Comparison of ENCODE assay signal across 19 cellular contexts in the genomic region with DNA sequence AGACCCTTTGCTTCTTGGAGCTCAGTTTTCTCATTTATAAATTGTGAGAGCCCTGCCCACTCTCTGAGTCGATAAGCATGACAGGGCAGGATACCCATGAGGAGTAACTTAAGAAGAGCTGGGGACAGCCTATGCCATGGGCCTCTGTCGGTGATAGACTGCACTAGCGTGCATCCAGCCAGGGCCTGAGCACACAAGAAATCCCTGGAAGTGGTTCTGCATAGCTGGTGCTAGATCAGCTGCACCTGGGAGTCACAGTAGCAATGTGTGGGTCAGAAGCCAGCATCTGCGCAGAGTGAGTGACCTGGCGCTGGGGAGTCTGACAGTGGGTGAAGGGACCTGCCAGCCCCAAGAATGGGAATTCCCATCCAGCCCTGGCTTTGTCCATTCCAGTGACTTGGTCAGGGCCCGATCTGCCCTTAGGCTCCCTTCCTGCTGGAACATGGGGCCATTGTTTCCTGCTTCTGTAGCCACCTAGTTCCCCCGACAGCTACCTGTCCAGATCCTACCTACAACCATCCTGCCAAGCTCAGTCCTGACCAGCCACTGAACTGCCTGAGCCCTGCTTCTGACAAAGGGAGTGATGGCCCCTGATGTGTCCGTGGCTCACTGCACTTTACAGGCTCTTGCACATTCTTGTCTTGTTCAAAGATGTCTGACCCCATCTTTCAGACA. TPM values are rescaled to one million over a fixed set of nuclear protein-coding genes. Genes with fewer than 3 reads are reported as not detected.
DNase-seq lines count a peak whose midpoint lies in the region; ATAC-seq and TF ChIP-seq lines count a peak whose summit lies in the region.
"Had no signal": no experiment of that assay in that cellular context is flagged by ENCODE, and none has a peak within 500 bp of the region (broad histone marks: within the 10 kb centered on the region; RNA-seq: fewer than 3 reads in every experiment).

No MANE protein-coding gene starts in this region.

- TF ChIP-seq EP300 in tibial nerve (IDR thresholded peaks at IDR 0.05) = no peak

- H3K36me3 Mint-ChIP-seq in activated CD8-positive, alpha-beta T cell treated with anti-CD3 and anti-CD28 coated beads, Interleukin-2, amount 10 ng/mL, durations not matched to agents 7 days and 5 days (ENCODE audit: low read depth) = peaks cover 45% of the 10 kb centered on the region
- H3K36me3 Mint-ChIP-seq in activated CD8-positive, alpha-beta T cell treated with anti-CD3 and anti-CD28 coated beads for 36 hours (ENCODE audit: low read depth) = peaks cover 30% of the 10 kb centered on the region
- H3K36me3 Mint-ChIP-seq in CD8-positive, alpha-beta T cell = peaks cover 49% of the 10 kb centered on the region
- peaks cover 55% of the 10 kb centered on the region for H3K36me3 Mint-ChIP-seq in activated T-helper 17 cell treated with anti-CD3 and anti-CD28 coated beads, Interleukin-2, amount 50 U/mL, for 72 hours (ENCODE audit: low read depth)

- no peak for TF ChIP-seq CTCF in activated CD8-positive, alpha-beta T cell treated with anti-CD3 and anti-CD28 coated beads for 36 hours (IDR thresholded peaks at IDR 0.05)
- TF ChIP-seq CTCF in CD8-positive, alpha-beta T cell (IDR thresholded peaks at IDR 0.05) = no peak
- TF ChIP-seq CTCF in gastrocnemius medialis (IDR thresholded peaks at IDR 0.05 in 4 of 5, conservative IDR thresholded peaks at IDR 0.05 in 1 of 5) (no peak), tibial nerve (IDR thresholded peaks at IDR 0.05) (no peak)

- 90% methylated on average over 8 of the region's 8 CpGs for WGBS in tibial nerve, 2 donors

- H3K4me3 Mint-ChIP-seq in activated CD8-positive, alpha-beta T cell treated with anti-CD3 and anti-CD28 coated beads, Interleukin-2, amount 10 ng/mL, durations not matched to agents 7 days and 5 days = no peak overlapping the region
- no peak overlapping the region for H3K4me3 Mint-ChIP-seq in activated CD8-positive, alpha-beta T cell treated with anti-CD3 and anti-CD28 coated beads for 36 hours
- no peak overlapping the region for H3K4me3 Mint-ChIP-seq in CD8-positive, alpha-beta T cell
- no peak overlapping the region for H3K4me3 Mint-ChIP-seq in activated T-helper 17 cell treated with anti-CD3 and anti-CD28 coated beads, Interleukin-2, amount 50 U/mL, for 72 hours
- H3K4me3 Mint-ChIP-seq: B cell had no signal

- H3K27me3 Mint-ChIP-seq in activated CD8-positive, alpha-beta T cell treated with anti-CD3 and anti-CD28 coated beads, Interleukin-2, amount 10 ng/mL, durations not matched to agents 7 days and 5 days (ENCODE audit: low read depth) = no peaks in the 10 kb centered on the region
- no peaks in the 10 kb centered on the region for H3K27me3 Mint-ChIP-seq in activated CD8-positive, alpha-beta T cell treated with anti-CD3 and anti-CD28 coated beads for 36 hours
- no peaks in the 10 kb centered on the region for H3K27me3 Mint-ChIP-seq in CD8-positive, alpha-beta T cell (ENCODE audit: low read depth)
- no peaks in the 10 kb centered on the region for H3K27me3 Mint-ChIP-seq in activated T-helper 17 cell treated with anti-CD3 and anti-CD28 coated beads, Interleukin-2, amount 50 U/mL, for 72 hours
- H3K27me3 Mint-ChIP-seq: B cell had no signal

- ATAC-seq in activated CD8-positive, alpha-beta T cell treated with anti-CD3 and anti-CD28 coated beads, Interleukin-2, amount 10 ng/mL, durations not matched to agents 7 days and 5 days = no peak
- no peak for ATAC-seq in activated CD8-positive, alpha-beta T cell treated with anti-CD3 and anti-CD28 coated beads for 36 hours
- ATAC-seq in CD8-positive, alpha-beta T cell = no peak
- ATAC-seq in activated T-helper 17 cell treated with anti-CD3 and anti-CD28 coated beads, Interleukin-2, amount 50 U/mL, for 72 hours (replicated peaks) = no peak
- ATAC-seq in gastrocnemius medialis = peak; percentile 6 to 12

- CTCF ChIA-PET in activated CD8-positive, alpha-beta T cell treated with anti-CD3 and anti-CD28 coated beads, Interleukin-2, amount 10 ng/mL, durations not matched to agents 7 days and 5 days (lab: Charles Lee) = interaction anchor here (1.2 to 2.4 kb wide), 2 partner anchors 13 to 14 kb away, joined by 5 to 12 read pairs; no protein-coding TSS in a partner anchor
- CTCF ChIA-PET in activated CD8-positive, alpha-beta T cell treated with anti-CD3 and anti-CD28 coated beads for 36 hours (lab: Charles Lee) = interaction anchor here (0.9 to 4.7 kb wide), 6 partner anchors 12 to 98 kb away, joined by 3 to 21 read pairs (median 4); partner anchors contain the start of gene TRMO
- CTCF ChIA-PET in CD8-positive, alpha-beta T cell (lab: Charles Lee) = interaction anchor here (0.8 to 4.4 kb wide), 3 partner anchors 14 to 98 kb away, joined by 3 to 21 read pairs (median 9); partner anchors contain the start of gene TRMO

- in situ Hi-C loops in gastrocnemius medialis (cut with MboI; ENCODE audit: low sequenced_read_pairs in 4 of 4) = loop anchor here in 1 of 4 donors (25.0 kb wide), 1 partner anchor 333 kb away; the partner anchor contains the start of gene XPA

- peak overlapping the region; percentile 41 for H3K27ac Mint-ChIP-seq in activated CD8-positive, alpha-beta T cell treated with anti-CD3 and anti-CD28 coated beads, Interleukin-2, amount 10 ng/mL, durations not matched to agents 7 days and 5 days
- no peak overlapping the region for H3K27ac Mint-ChIP-seq in activated CD8-positive, alpha-beta T cell treated with anti-CD3 and anti-CD28 coated beads for 36 hours
- peak overlapping the region; percentile 67 for H3K27ac Mint-ChIP-seq in CD8-positive, alpha-beta T cell
- H3K27ac Mint-ChIP-seq in activated T-helper 17 cell treated with anti-CD3 and anti-CD28 coated beads, Interleukin-2, amount 50 U/mL, for 72 hours = peak overlapping the region; percentile 53
- H3K27ac Mint-ChIP-seq: B cell had no signal

- H3K27me3 ChIP-seq in CD8-positive, alpha-beta T cell (ENCODE audit: insufficient read depth, low read length) = no peaks in the 10 kb centered on the region
- H3K27me3 ChIP-seq in gastrocnemius medialis (no peaks in the 10 kb centered on the region), tibial nerve (no peaks in the 10 kb centered on the region)
- H3K27me3 ChIP-seq: vagina had no signal

- H3K36me3 ChIP-seq in CD8-positive, alpha-beta T cell (ENCODE audit: insufficient read depth, low read length) = peaks cover 20% of the 10 kb centered on the region
- H3K36me3 ChIP-seq in gastrocnemius medialis (peaks cover 0 to 11% of the 10 kb centered on the region in 2 donors), tibial nerve (peaks cover 3 to 65% (median 11%) of the 10 kb centered on the region in 3 donors)

- no peaks in the 10 kb centered on the region for H3K9me3 ChIP-seq in CD8-positive, alpha-beta T cell (ENCODE audit: low read length)
- H3K9me3 ChIP-seq in gastrocnemius medialis (no peaks in the 10 kb centered on the region), tibial nerve (no peaks in the 10 kb centered on the region)
- H3K9me3 ChIP-seq: vagina had no signal

- no peaks in the 10 kb centered on the region for H3K4me1 ChIP-seq in CD8-positive, alpha-beta T cell (ENCODE audit: insufficient read depth, low read length)
- H3K4me1 ChIP-seq in gastrocnemius medialis (peaks cover 40 to 41% of the 10 kb centered on the region in 2 donors), tibial nerve (no peaks in the 10 kb centered on the region)
- H3K4me1 ChIP-seq: vagina had no signal

- POLR2A ChIA-PET in activated CD8-positive, alpha-beta T cell treated with anti-CD3 and anti-CD28 coated beads, Interleukin-2, amount 10 ng/mL, durations not matched to agents 7 days and 5 days (lab: Charles Lee) = interaction anchor here (1.1 kb wide), 1 partner anchor 23 kb away, joined by 4 read pairs; no protein-coding TSS in a partner anchor
- POLR2A ChIA-PET in activated CD8-positive, alpha-beta T cell treated with anti-CD3 and anti-CD28 coated beads for 36 hours (lab: Charles Lee) = interaction anchor here (0.6 to 1.8 kb wide), 5 partner anchors 9 to 293 kb away, joined by 3 to 5 read pairs (median 3); no protein-coding TSS in a partner anchor
- POLR2A ChIA-PET in CD8-positive, alpha-beta T cell (lab: Charles Lee) = interaction anchor here (0.9 kb wide), 1 partner anchor 38 kb away, joined by 3 read pairs; the partner anchor contains the start of gene ANP32B

- H3K4me1 Mint-ChIP-seq in activated CD8-positive, alpha-beta T cell treated with anti-CD3 and anti-CD28 coated beads, Interleukin-2, amount 10 ng/mL, durations not matched to agents 7 days and 5 days (ENCODE audit: low read depth) = no peaks in the 10 kb centered on the region
- H3K4me1 Mint-ChIP-seq in activated CD8-positive, alpha-beta T cell treated with anti-CD3 and anti-CD28 coated beads for 36 hours (ENCODE audit: low read depth) = peaks cover 2% of the 10 kb centered on the region
- no peaks in the 10 kb centered on the region for H3K4me1 Mint-ChIP-seq in CD8-positive, alpha-beta T cell (ENCODE audit: low read depth)
- H3K4me1 Mint-ChIP-seq in activated T-helper 17 cell treated with anti-CD3 and anti-CD28 coated beads, Interleukin-2, amount 50 U/mL, for 72 hours = peaks cover 4% of the 10 kb centered on the region
- H3K4me1 Mint-ChIP-seq: B cell had no signal

- DNase-seq in activated CD8-positive, alpha-beta T cell treated with anti-CD3 and anti-CD28 coated beads, Interleukin-2, amount 10 ng/mL, durations not matched to agents 7 days and 5 days = no peak
- DNase-seq in activated CD8-positive, alpha-beta T cell treated with anti-CD3 and anti-CD28 coated beads for 36 hours = no peak
- DNase-seq in CD8-positive, alpha-beta T cell = peak in 1 of 7 experiments; percentile 32
- DNase-seq in gastrocnemius medialis = no peak
- no peak for DNase-seq in NCI-H526 (lab: John Stamatoyannopoulos, UW)
- no peak for DNase-seq in NAMALWA (ENCODE audit: low spot score)
- DNase-seq in tibial nerve (ENCODE audit: low spot score in 2 of 2) = no peak
- DNase-seq: activated naive CD4-positive, alpha-beta T cell treated with anti-CD3 and anti-CD28 coated beads, Interleukin-2, amount 50 U/mL, for 16 hours; activated T-cell treated with anti-CD3 and anti-CD28 coated beads, Interleukin-2, amount 50 U/mL, for 1 hour; central memory CD4-positive, alpha-beta T cell; HCEC 1CT; NCI-H2029 treated with DMSO at 0.1 percent for 48 hours; NCI-H226; NCI-H748 treated with DMSO at 0.1 percent for 48 hours; WERI-Rb-1 had no signal

- H3K4me3 ChIP-seq in CD8-positive, alpha-beta T cell (ENCODE audit: low read depth, low read length) = no peak overlapping the region
- no peak overlapping the region for H3K4me3 ChIP-seq in gastrocnemius medialis
- no peak overlapping the region for H3K4me3 ChIP-seq in tibial nerve
- H3K4me3 ChIP-seq: lung, vagina had no signal

- H3K27ac ChIP-seq in CD8-positive, alpha-beta T cell (ENCODE audit: low read depth, low read length) = no peak overlapping the region
- peak overlapping the region; percentile 46 to 74 (median 64) for H3K27ac ChIP-seq in gastrocnemius medialis
- no peak overlapping the region for H3K27ac ChIP-seq in tibial nerve
- H3K27ac ChIP-seq: vagina, WERI-Rb-1 had no signal

- intact Hi-C loops in activated CD8-positive, alpha-beta T cell treated with anti-CD3 and anti-CD28 coated beads for 36 hours (cut with micrococcal nuclease) = no loop called here
- intact Hi-C loops in CD8-positive, alpha-beta T cell (cut with DNase I, micrococcal nuclease) = no loop called here
- intact Hi-C loops in gastrocnemius medialis (cut with DNase I; ENCODE audit: low total_unique reads) = no loop called here

- TF ChIP-seq POLR2A in gastrocnemius medialis (IDR thresholded peaks at IDR 0.05) (no peak), tibial nerve (IDR thresholded peaks at IDR 0.05) (no peak)

- H3K9me3 Mint-ChIP-seq in activated CD8-positive, alpha-beta T cell treated with anti-CD3 and anti-CD28 coated beads, Interleukin-2, amount 10 ng/mL, durations not matched to agents 7 days and 5 days (ENCODE audit: insufficient read depth) = no peaks in the 10 kb centered on the region
- no peaks in the 10 kb centered on the region for H3K9me3 Mint-ChIP-seq in activated CD8-positive, alpha-beta T cell treated with anti-CD3 and anti-CD28 coated beads for 36 hours
- no peaks in the 10 kb centered on the region for H3K9me3 Mint-ChIP-seq in CD8-positive, alpha-beta T cell
- H3K9me3 Mint-ChIP-seq in activated T-helper 17 cell treated with anti-CD3 and anti-CD28 coated beads, Interleukin-2, amount 50 U/mL, for 72 hours = no peaks in the 10 kb centered on the region

RNA-seq across cellular contexts. Expression of gene NANS, which starts 35.9 kb away (rescaled TPM):
- total RNA-seq in activated CD8-positive, alpha-beta T cell treated with anti-CD3 and anti-CD28 coated beads, Interleukin-2, amount 10 ng/mL, durations not matched to agents 7 days and 5 days = 10 to 100 TPM; 45.5 to 46.6 TPM
- 10 to 100 TPM; 51.2 to 51.8 TPM for total RNA-seq in activated CD8-positive, alpha-beta T cell treated with anti-CD3 and anti-CD28 coated beads for 36 hours
- 10 to 100 TPM; 84.6 to 92.5 TPM for total RNA-seq in CD8-positive, alpha-beta T cell
- total RNA-seq in activated T-helper 17 cell treated with anti-CD3 and anti-CD28 coated beads, Interleukin-2, amount 50 U/mL, for 72 hours = 10 to 100 TPM; 46.4 to 54.4 TPM
- 10 to 100 TPM; 29.0 to 64.7 (median 34.2) TPM for total RNA-seq in gastrocnemius medialis
- 10 to 100 TPM; 35.2 to 74.4 (median 44.6) TPM for total RNA-seq in tibial nerve

RNA-seq across cellular contexts. Expression of gene ANP32B, which starts 37.5 kb away (rescaled TPM):
- total RNA-seq in activated CD8-positive, alpha-beta T cell treated with anti-CD3 and anti-CD28 coated beads, Interleukin-2, amount 10 ng/mL, durations not matched to agents 7 days and 5 days = 100 to 1,000 TPM; 347 to 354 TPM
- 100 to 1,000 TPM; 374 to 389 TPM for total RNA-seq in activated CD8-positive, alpha-beta T cell treated with anti-CD3 and anti-CD28 coated beads for 36 hours
- 100 to 1,000 TPM; 168 to 177 TPM for total RNA-seq in CD8-positive, alpha-beta T cell
- 100 to 1,000 TPM; 182 to 257 TPM for total RNA-seq in activated T-helper 17 cell treated with anti-CD3 and anti-CD28 coated beads, Interleukin-2, amount 50 U/mL, for 72 hours
- 10 to 100 TPM in 3 of 4 donors, 1 to 10 TPM in 1; 8.2 to 24.5 (median 17.8) TPM for total RNA-seq in gastrocnemius medialis
- 10 to 100 TPM; 39.0 to 59.4 (median 51.8) TPM for total RNA-seq in tibial nerve

Comparison
In these comparisons a context has a peak if more than half of its experiments do, and no peak if none do; other contexts are left out.
1. ATAC-seq: peak in gastrocnemius medialis (2 of 2); none in activated CD8-positive, alpha-beta T cell treated with anti-CD3 and anti-CD28 coated beads, Interleukin-2, amount 10 ng/mL, durations not matched to agents 7 days and 5 days (single experiment), activated CD8-positive, alpha-beta T cell treated with anti-CD3 and anti-CD28 coated beads for 36 hours (single experiment), CD8-positive, alpha-beta T cell (single experiment) and activated T-helper 17 cell treated with anti-CD3 and anti-CD28 coated beads, Interleukin-2, amount 50 U/mL, for 72 hours (single experiment).
2. H3K27ac ChIP-seq: peak in gastrocnemius medialis (4 of 4); none in CD8-positive, alpha-beta T cell (single experiment) and tibial nerve (0 of 4).